In genomic region chr14:77238996-77239395, GRCh38 we compare ENCODE assay signal across 20 cellular contexts. TPM values are rescaled to one million over a fixed set of nuclear protein-coding genes. Genes with fewer than 3 reads are reported as not detected.
"Had no signal": no experiment of that assay in that cellular context is flagged by ENCODE, and none has a peak within 500 bp of the region (broad histone marks: within the 10 kb centered on the region; RNA-seq: fewer than 3 reads in every experiment).

No MANE protein-coding gene starts in this region.

- H3K9ac ChIP-seq: neural progenitor cell had no signal

- H3K4me3 ChIP-seq: coronary artery, gastrocnemius medialis, hepatocyte, left ventricle myocardium inferior, lower lobe of right lung, neural progenitor cell, pancreas, smooth muscle cell, suprapubic skin, tibial artery, upper lobe of left lung, uterus had no signal

- DNase-seq: effector CD4-positive, alpha-beta T cell; gastrocnemius medialis; kidney; left cardiac atrium; left ventricle myocardium inferior; occipital lobe; right cardiac atrium; stimulated activated CD4-positive, alpha-beta T cell treated with anti-CD3 and anti-CD28 coated beads, Interleukin-2, amount 100 ng/mL, for 48 hours; stimulated activated naive CD4-positive, alpha-beta T cell treated with Interleukin-2 at 50 U/mL for 16 hours; tibial artery; uterus had no signal

- H3K4me1 ChIP-seq: gastrocnemius medialis, left ventricle myocardium inferior, lower lobe of right lung, neural progenitor cell, pancreas, suprapubic skin, tibial artery, upper lobe of left lung, uterus had no signal

- H3K27me3 ChIP-seq: gastrocnemius medialis, hepatocyte, neural progenitor cell, pancreas, suprapubic skin, upper lobe of left lung, uterus had no signal

- H3K36me3 ChIP-seq: gastrocnemius medialis, left ventricle myocardium inferior, lower lobe of right lung, neural progenitor cell, pancreas, suprapubic skin, tibial artery, upper lobe of left lung, uterus had no signal

- H2AFZ ChIP-seq: hepatocyte, neural progenitor cell had no signal

- H3K9me3 ChIP-seq: gastrocnemius medialis, left ventricle myocardium inferior, lower lobe of right lung, pancreas, suprapubic skin, tibial artery, upper lobe of left lung, uterus had no signal

- H3K4me2 ChIP-seq: hepatocyte, neural progenitor cell, smooth muscle cell had no signal

- H3K27ac ChIP-seq: coronary artery, gastrocnemius medialis, hepatocyte, left ventricle myocardium inferior, lower lobe of right lung, neural progenitor cell, pancreas, suprapubic skin, tibial artery, upper lobe of left lung, uterus had no signal

RNA-seq across cellular contexts. Expression of gene NGB, which starts 32.0 kb away (rescaled TPM):
- polyA plus RNA-seq: fibroblast of lung, hepatocyte, right cardiac atrium, smooth muscle cell had no signal

RNA-seq across cellular contexts. Expression of gene TMEM63C, which starts 57.4 kb away (rescaled TPM):
- polyA plus RNA-seq: fibroblast of lung had no signal
